Comparison of ENCODE assay signal across 10 cellular contexts in the genomic region with DNA sequence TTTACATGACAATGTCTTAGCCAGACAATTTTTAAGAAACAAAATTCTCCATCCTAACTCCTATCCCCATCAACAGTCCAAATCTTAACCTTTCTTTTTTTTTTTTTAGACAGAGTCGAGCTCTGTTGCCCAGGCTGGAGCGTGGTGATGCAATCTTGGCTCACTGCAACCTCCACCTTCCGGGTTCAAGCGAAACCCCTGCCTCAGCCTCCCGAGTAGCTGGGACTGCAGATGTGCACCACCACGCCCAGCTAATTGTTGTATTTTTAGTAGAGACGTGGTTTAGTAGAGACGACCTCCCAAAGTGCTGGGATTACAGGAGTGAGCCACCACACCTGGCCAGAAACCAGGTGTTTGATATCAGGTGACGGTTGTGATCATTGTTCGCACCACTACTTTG. TPM values are rescaled to one million over a fixed set of nuclear protein-coding genes. Genes with fewer than 3 reads are reported as not detected.
DNase-seq lines count a peak whose midpoint lies in the region; ATAC-seq and TF ChIP-seq lines count a peak whose summit lies in the region.
"Had no signal": no experiment of that assay in that cellular context is flagged by ENCODE, and none has a peak within 500 bp of the region (broad histone marks: within the 10 kb centered on the region; RNA-seq: fewer than 3 reads in every experiment).

No MANE protein-coding gene starts in this region.

- intact Hi-C loops in A673 (cut with micrococcal nuclease; ENCODE audit: unreplicated experiment): loop anchor here (5.0 kb wide), 1 partner anchor 133 kb away; no protein-coding TSS in a partner anchor

- H3K9ac ChIP-seq in parathyroid adenoma: no peak overlapping the region

- H3K36me3 ChIP-seq in A673 (ENCODE audit: insufficient read depth, low read length, poor library complexity, severe bottlenecking) (no peaks in the 10 kb centered on the region), SJSA1 (no peaks in the 10 kb centered on the region), parathyroid adenoma (ENCODE audit: control insufficient read depth, insufficient read depth, low read length) (no peaks in the 10 kb centered on the region)

- peaks cover 9% of the 10 kb centered on the region for H3K79me2 ChIP-seq in parathyroid adenoma

- H3K9me3 Mint-ChIP-seq in T-cell: no peaks in the 10 kb centered on the region

- H3K27me3 Mint-ChIP-seq in T-cell: no peaks in the 10 kb centered on the region
- H3K27me3 Mint-ChIP-seq: B cell had no signal

- H3K27ac ChIP-seq in A673 (ENCODE audit: low read depth, low read length, poor library complexity, severe bottlenecking) (peak overlapping the region; percentile 88), SJSA1 (peak overlapping the region; percentile 93), parathyroid adenoma (no peak overlapping the region)

- TF ChIP-seq CTCF in A673 (conservative IDR thresholded peaks at IDR 0.05; ENCODE audit: low read depth, low read length) (no peak), fibroblast of the aortic adventitia (IDR thresholded peaks at IDR 0.05; ENCODE audit: insufficient read depth, low read length) (no peak), parathyroid adenoma (IDR thresholded peaks at IDR 0.05) (no peak)

- H2AFZ ChIP-seq in parathyroid adenoma: no peak overlapping the region

- H3K27me3 ChIP-seq in A673 (replicated peaks; ENCODE audit: insufficient read depth, low read depth, low read length, poor library complexity) (no peaks in the 10 kb centered on the region), SJSA1 (replicated peaks) (no peaks in the 10 kb centered on the region), parathyroid adenoma (ENCODE audit: control insufficient read depth, insufficient read depth, low read length) (no peaks in the 10 kb centered on the region)

- POLR2A ChIA-PET in A673 (lab: Charles Lee; ENCODE audit: low non-redundant PET): no interaction called here
- POLR2A ChIA-PET in T-cell (lab: Charles Lee): interaction anchor here in 1 of 2 donors (0.6 kb wide), 1 partner anchor 193 kb away, joined by 3 read pairs; no protein-coding TSS in a partner anchor

- H3K4me1 Mint-ChIP-seq in T-cell: peaks cover 31 to 39% (median 31%) of the 10 kb centered on the region in 3 donors

- CTCF ChIA-PET in A673 (lab: Charles Lee): no interaction called here
- CTCF ChIA-PET in T-cell (lab: Charles Lee): interaction anchor here in 1 of 2 donors (0.6 kb wide), 2 partner anchors 44 to 761 kb away, joined by 4 to 5 read pairs; no protein-coding TSS in a partner anchor

- H3K4me1 ChIP-seq in A673 (ENCODE audit: insufficient read depth, low read length, poor library complexity, severe bottlenecking): peaks cover 95% of the 10 kb centered on the region
- H3K4me1 ChIP-seq in SJSA1 (replicated peaks): peaks cover 51% of the 10 kb centered on the region
- peaks cover 16% of the 10 kb centered on the region for H3K4me1 ChIP-seq in parathyroid adenoma

- DNase-seq in A673 (ENCODE audit: low spot score) (no peak), SJSA1 (ENCODE audit: low read depth in 1 of 2, low spot score in 2 of 2) (no peak), fibroblast of the aortic adventitia (ENCODE audit: low read depth) (peak; percentile 49), activated gamma-delta T cell treated with Interleukin-2 at 50 U/mL for 16 hours (no peak), T-cell (no peak)
- no peak for DNase-seq in stimulated activated naive CD4-positive, alpha-beta T cell treated with Interleukin-2 at 50 U/mL for 16 hours (lab: John Stamatoyannopoulos, UW)

- no peak for ATAC-seq in HG03139 (IDR thresholded peaks at IDR 0.05; ENCODE audit: unreplicated experiment)
- ATAC-seq in T-cell (replicated peaks in 1 of 4): no peak

- peak overlapping the region in 1 of 2 donors; percentile 72 for H3K27ac Mint-ChIP-seq in T-cell
- H3K27ac Mint-ChIP-seq: B cell had no signal

- H3K36me3 Mint-ChIP-seq in T-cell: no peaks in the 10 kb centered on the region

- no peak overlapping the region for H3K4me2 ChIP-seq in parathyroid adenoma (ENCODE audit: low read length)

- BruUV-seq in A673 (replicated peaks; lab: Mats Ljungman, UMichigan): no TSS peak

- no peak overlapping the region for H3K4me3 Mint-ChIP-seq in T-cell
- H3K4me3 Mint-ChIP-seq: B cell had no signal

- H3K9me3 ChIP-seq in A673 (ENCODE audit: low read depth, low read length, poor library complexity, severe bottlenecking) (no peaks in the 10 kb centered on the region), SJSA1 (replicated peaks) (no peaks in the 10 kb centered on the region), parathyroid adenoma (ENCODE audit: control insufficient read depth, low read length) (no peaks in the 10 kb centered on the region)

- H3K4me3 ChIP-seq in A673 (ENCODE audit: low read depth, low read length, poor library complexity, severe bottlenecking): no peak overlapping the region
- no peak overlapping the region for H3K4me3 ChIP-seq in SJSA1
- peak overlapping the region; percentile 7 for H3K4me3 ChIP-seq in fibroblast of the aortic adventitia (ENCODE audit: low read depth, low read length)
- H3K4me3 ChIP-seq in parathyroid adenoma (ENCODE audit: low read depth, low read length): peak overlapping the region; percentile 3

RNA-seq across cellular contexts. Expression of gene ABL1, which starts 10.2 kb away (rescaled TPM):
- total RNA-seq in A673 (2021): 78.6 and 81.3 TPM in 2 replicates
- 20.5 and 24.7 TPM in 2 replicates for total RNA-seq in SJSA1 (2014; rRNA removed; shearing (Covaris generic))
- total RNA-seq in fibroblast of the aortic adventitia (ENCODE audit: low replicate concordance): 55.5 and 73.3 TPM in 2 replicates
- total RNA-seq in T-cell: 10 to 100 TPM; 33.3 to 40.0 (median 37.7) TPM

RNA-seq across cellular contexts. Expression of gene QRFP, which starts 51.4 kb away (rescaled TPM):
- total RNA-seq in A673 (2021) (not detected in 2 replicates), fibroblast of the aortic adventitia (ENCODE audit: low replicate concordance) (not detected in 2 replicates), T-cell (not detected)
- not detected in 2 replicates for total RNA-seq in SJSA1 (2014; rRNA removed; shearing (Covaris generic))
- total RNA-seq: activated CD8-positive, alpha-beta memory T cell treated with anti-CD3 and anti-CD28 coated beads for 36 hours; B cell had no signal

Comparison
In these comparisons a context has a peak if more than half of its experiments do, and no peak if none do; other contexts are left out.
1. H3K4me3 ChIP-seq: peak in fibroblast of the aortic adventitia (single experiment) and parathyroid adenoma (single experiment); none in A673 (single experiment) and SJSA1 (single experiment).